Comparison of ENCODE assay signal across 9 cellular contexts in the genomic region with DNA sequence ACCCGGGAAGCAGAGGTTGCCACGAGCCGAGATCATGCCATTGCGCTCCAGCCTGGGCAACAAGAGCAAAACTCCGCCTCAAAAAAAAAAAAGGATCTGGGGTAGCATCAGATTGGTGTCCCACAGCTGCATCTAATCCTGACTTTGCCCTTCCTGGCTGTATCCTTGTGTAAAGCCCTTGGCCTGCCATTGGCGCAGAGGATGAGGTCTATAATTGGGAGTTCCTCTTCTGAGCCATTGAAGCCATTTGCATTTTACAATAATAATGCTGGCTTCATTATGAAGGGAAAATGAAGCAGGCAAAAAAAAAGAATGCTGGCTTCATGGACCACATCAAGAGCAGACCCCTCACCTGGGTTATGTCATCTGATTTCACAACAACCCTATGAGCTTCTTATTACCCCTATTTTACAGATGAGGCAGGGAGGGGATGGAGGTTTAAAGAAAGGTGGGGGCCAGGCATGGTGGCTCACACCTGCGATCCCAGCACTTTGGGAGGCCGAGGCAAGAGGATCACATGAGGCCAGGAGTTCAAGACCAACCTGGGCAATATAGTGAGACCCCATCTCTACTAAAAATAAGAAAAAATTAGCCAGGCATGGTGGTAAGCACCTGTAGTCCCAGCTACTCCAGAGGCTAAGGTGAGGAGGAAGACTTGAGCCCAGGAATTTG. TPM values are rescaled to one million over a fixed set of nuclear protein-coding genes. Genes with fewer than 3 reads are reported as not detected.
"Had no signal": no experiment of that assay in that cellular context is flagged by ENCODE, and none has a peak within 500 bp of the region (broad histone marks: within the 10 kb centered on the region; RNA-seq: fewer than 3 reads in every experiment).

No MANE protein-coding gene starts in this region.

- H3K9me3 ChIP-seq: Peyer's patch had no signal

- H3K27me3 ChIP-seq: Peyer's patch had no signal

- DNase-seq: SHP77 treated with DMSO at 0.1 percent for 48 hours had no signal

- FAIRE-seq: astrocyte had no signal

- H3K4me3 ChIP-seq: Peyer's patch had no signal

- H3K27ac ChIP-seq: Peyer's patch, RWPE1, VCaP had no signal

- H3K36me3 ChIP-seq: Peyer's patch had no signal

RNA-seq across cellular contexts. Expression of a gene that starts 1.2 kb away (rescaled TPM):
- total RNA-seq: activated CD4-positive, alpha-beta memory T cell treated with anti-CD3 and anti-CD28 coated beads for 36 hours; activated CD4-positive, alpha-beta T cell treated with anti-CD3 and anti-CD28 coated beads, Interleukin-2, amount 10 ng/mL, durations not matched to agents 7 days and 5 days; activated naive CD4-positive, alpha-beta T cell treated with anti-CD3 and anti-CD28 coated beads for 36 hours; activated T-helper 17 cell treated with anti-CD3 and anti-CD28 coated beads, Interleukin-2, amount 50 U/mL, for 72 hours; astrocyte; Peyer's patch had no signal
